ENCODE assay signal across 8 cellular contexts in the genomic region with DNA sequence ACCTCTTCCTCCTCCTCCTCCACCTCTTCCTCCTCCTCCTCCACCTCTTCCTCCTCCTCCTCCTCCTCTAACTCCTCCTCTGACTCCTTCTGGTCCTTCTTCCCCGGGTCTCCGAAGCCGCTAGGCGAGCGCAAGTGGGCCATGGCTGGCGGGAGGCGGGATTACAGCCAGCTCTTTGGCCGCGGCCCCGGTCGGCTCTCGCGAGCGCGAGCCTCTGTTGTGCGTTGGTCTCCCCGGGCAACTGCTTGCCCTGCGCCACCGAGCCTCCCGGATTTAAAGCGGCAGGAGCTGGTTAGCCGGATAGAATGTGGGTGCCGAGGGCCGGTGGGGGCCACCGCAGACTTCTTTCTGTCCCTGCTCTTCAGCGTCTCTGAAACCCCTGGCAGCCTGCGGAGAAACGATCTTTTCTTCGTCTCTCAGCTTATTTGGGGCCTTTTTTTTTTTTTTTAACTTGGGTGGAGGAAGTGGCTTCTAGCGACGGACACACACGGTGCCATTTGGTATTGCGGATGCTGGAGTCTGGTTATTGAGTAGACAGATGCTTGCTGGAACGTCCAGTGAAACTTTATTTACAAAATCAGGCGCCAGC. TPM values are rescaled to one million over a fixed set of nuclear protein-coding genes. Genes with fewer than 3 reads are reported as not detected.
A peak's percentile ranks its signal among the peaks of the same experiment; 100 is the strongest.
DNase-seq lines count a peak whose midpoint lies in the region; ATAC-seq and TF ChIP-seq lines count a peak whose summit lies in the region.

A gene (minus strand): TSS at position 165 of the 589 bp plus-strand sequence. CDS start 22 bp downstream, at position 143.

- peaks cover 9% of the 10 kb centered on the region for H3F3A ChIP-seq in neural progenitor cell (ENCODE audit: low read depth)

- H3K27me3 Mint-ChIP-seq in neural progenitor cell (ENCODE audit: insufficient read depth, low read depth) = peaks cover 7% of the 10 kb centered on the region

- peak within 1 kb of the TSS; percentile 92 for H3K4me3 Mint-ChIP-seq in neural progenitor cell

- DNase-seq in H4 (ENCODE audit: low spot score) (peak; percentile 87), LNCaP clone FGC (ENCODE audit: low read depth) (peak; percentile 46), activated gamma-delta T cell (lab: John Stamatoyannopoulos, UW) (peak; percentile 61), foreskin keratinocyte (peak; percentile 68 to 81), neural progenitor cell (ENCODE audit: low spot score) (peak; percentile 95), stromal cell of bone marrow (ENCODE audit: low read depth) (peak; percentile 86)

- no peaks in the 10 kb centered on the region for H4K20me1 ChIP-seq in neural progenitor cell (ENCODE audit: low read depth)

- no peaks in the 10 kb centered on the region for H3K4me1 ChIP-seq in ES-I3 (ENCODE audit: insufficient read depth, low read length)
- H3K4me1 ChIP-seq in foreskin keratinocyte = peaks cover 6% of the 10 kb centered on the region
- H3K4me1 ChIP-seq in neural progenitor cell = peaks cover 6% of the 10 kb centered on the region

- ATAC-seq in foreskin keratinocyte = peak; percentile 98

- no peaks in the 10 kb centered on the region for H3K27me3 ChIP-seq in foreskin keratinocyte
- no peaks in the 10 kb centered on the region for H3K27me3 ChIP-seq in neural progenitor cell

- H3K4me2 ChIP-seq in neural progenitor cell = peak within 1 kb of the TSS; percentile 78

- no peaks in the 10 kb centered on the region for H3K79me2 ChIP-seq in neural progenitor cell (ENCODE audit: low read depth)

- H3K36me3 ChIP-seq in ES-I3 (ENCODE audit: insufficient read depth, low read length) = no peaks in the 10 kb centered on the region
- H3K36me3 ChIP-seq in neural progenitor cell = no peaks in the 10 kb centered on the region

- H3K9ac ChIP-seq in ES-I3 (ENCODE audit: low read depth, low read length) (peak within 1 kb of the TSS; percentile 99), neural progenitor cell (peak within 1 kb of the TSS; percentile 35)

- TF ChIP-seq POLR2A in Raji (IDR thresholded peaks at IDR 0.05; ENCODE audit: insufficient read depth, low read depth, low read length) = peak; percentile 54; the same call in 1 of the 2 replicates

- peak within 1 kb of the TSS; percentile 97 for H3K27ac Mint-ChIP-seq in neural progenitor cell

- H3K36me3 Mint-ChIP-seq in neural progenitor cell = peaks cover 16% of the 10 kb centered on the region

- TF ChIP-seq CTCF in LNCaP clone FGC (IDR thresholded peaks at IDR 0.05; ENCODE audit: control insufficient read depth, extremely low read depth, insufficient read depth) (no peak), foreskin keratinocyte (conservative IDR thresholded peaks at IDR 0.05) (peak; percentile 25), neural progenitor cell (IDR thresholded peaks at IDR 0.05) (peak; percentile 28)

- no peaks in the 10 kb centered on the region; the same call in 1 of the 2 replicates for H3K9me3 ChIP-seq in ES-I3 (ENCODE audit: control insufficient read depth, insufficient read depth, low read length)
- H3K9me3 ChIP-seq in neural progenitor cell (ENCODE audit: low read depth) = no peaks in the 10 kb centered on the region

- peaks cover 7% of the 10 kb centered on the region for H3K4me1 Mint-ChIP-seq in neural progenitor cell

- peak within 1 kb of the TSS; percentile 56 for H3K4me3 ChIP-seq in LNCaP clone FGC (ENCODE audit: low read depth, low read length)
- peak within 1 kb of the TSS; percentile 61 for H3K4me3 ChIP-seq in neural progenitor cell

- peaks cover 15% of the 10 kb centered on the region for H3K9me3 Mint-ChIP-seq in neural progenitor cell

- H3K27ac ChIP-seq in foreskin keratinocyte (peak within 1 kb of the TSS; percentile 13), neural progenitor cell (no peak within 1 kb of the TSS)

- H2AFZ ChIP-seq in neural progenitor cell (replicated peaks) = peak within 1 kb of the TSS; percentile 97

RNA-seq across cellular contexts. Expression of the gene that starts here (rescaled TPM):
- 0.06 TPM in 1 of 2 replicates, not detected in the other for total RNA-seq in H4 (2014; rRNA removed; shearing (Covaris generic))
- total RNA-seq in foreskin keratinocyte (not detected in 2 replicates), neural progenitor cell (ENCODE audit: low replicate concordance) (0.28 TPM in 1 of 2 replicates, not detected in the other)
- not detected in 2 replicates for polyA plus RNA-seq in foreskin keratinocyte

Comparison
In these comparisons a context has a peak if more than half of its experiments do, and no peak if none do; other contexts are left out.
1. Peak in DNase-seq in H4; RNA of the gene not detected or under 1 TPM.
2. Peak in DNase-seq, ATAC-seq and H3K27ac ChIP-seq in foreskin keratinocyte; RNA of the gene not detected or under 1 TPM.
3. Peak in DNase-seq, H3K4me3 ChIP-seq, H3K9ac ChIP-seq and H3K4me2 ChIP-seq in neural progenitor cell; RNA of the gene not detected or under 1 TPM.